8 cellular contexts compared by ENCODE assay signal in genomic region chrX:13078739-13079444, GRCh38. TPM values are rescaled to one million over a fixed set of nuclear protein-coding genes. Genes with fewer than 3 reads are reported as not detected.
DNase-seq lines count a peak whose midpoint lies in the region; ATAC-seq and TF ChIP-seq lines count a peak whose summit lies in the region.

No MANE protein-coding gene starts in this region.

- peak; percentile 66 for ATAC-seq in SK-N-SH treated with all-trans-retinoic acid at 6 μM for 48 hours
- ATAC-seq in foreskin keratinocyte = peak; percentile 41
- ATAC-seq in sciatic nerve = peak; percentile 88
- no peak for ATAC-seq in GM18517 (IDR thresholded peaks at IDR 0.05; ENCODE audit: unreplicated experiment)

- DNase-seq in SIG-M5 treated with dmso at 0.1 percent for 504 hours (lab: John Stamatoyannopoulos, UW; ENCODE audit: unreplicated experiment) (peak; percentile 63), SIG-M5 (lab: John Stamatoyannopoulos, UW) (no peak), foreskin keratinocyte (no peak), sciatic nerve (ENCODE audit: low spot score) (no peak), SW 1271 (lab: John Stamatoyannopoulos, UW) (no peak)
- DNase-seq in activated effector memory CD4-positive, alpha-beta T cell treated with anti-CD3 and anti-CD28 coated beads, Interleukin-2, amount 50 U/mL, for 16 hours = no peak

- H3K4me1 ChIP-seq in foreskin keratinocyte = no peaks in the 10 kb centered on the region

- H3K27me3 ChIP-seq in foreskin keratinocyte = no peaks in the 10 kb centered on the region

- intact Hi-C loops in sciatic nerve (cut with DNase I) = no loop called here

- TF ChIP-seq CTCF in foreskin keratinocyte (conservative IDR thresholded peaks at IDR 0.05) = no peak

- no peak overlapping the region for H3K27ac ChIP-seq in foreskin keratinocyte

TF ChIP-seq in SK-N-SH treated with all-trans-retinoic acid at 6 μM for 48 hours, 23 proteins besides CTCF, POLR2A, EP300 and RAD21:
- TF ChIP-seq ZNF70 (CRISPR knock-in tag; IDR thresholded peaks at IDR 0.05) = no peak
- TF ChIP-seq GLIS3 (CRISPR knock-in tag; IDR thresholded peaks at IDR 0.05) = no peak
- no peak for TF ChIP-seq ESRRG (CRISPR knock-in tag; IDR thresholded peaks at IDR 0.05)
- no peak for TF ChIP-seq OSR1 (CRISPR knock-in tag; IDR thresholded peaks at IDR 0.05)
- no peak for TF ChIP-seq RARB (CRISPR knock-in tag; IDR thresholded peaks at IDR 0.05)
- TF ChIP-seq POU6F1 (CRISPR knock-in tag; IDR thresholded peaks at IDR 0.05; ENCODE audit: borderline replicate concordance, low read depth) = no peak
- TF ChIP-seq TCF4 (CRISPR knock-in tag; IDR thresholded peaks at IDR 0.05; ENCODE audit: borderline replicate concordance) = no peak
- TF ChIP-seq CSRNP3 (CRISPR knock-in tag; IDR thresholded peaks at IDR 0.05) = no peak
- no peak for TF ChIP-seq PATZ1 (CRISPR knock-in tag; IDR thresholded peaks at IDR 0.05; ENCODE audit: borderline replicate concordance)
- no peak for TF ChIP-seq ISL1 (CRISPR knock-in tag; IDR thresholded peaks at IDR 0.05)
- TF ChIP-seq SNAI2 (CRISPR knock-in tag; IDR thresholded peaks at IDR 0.05) = no peak
- TF ChIP-seq ZNF565 (CRISPR knock-in tag; conservative IDR thresholded peaks at IDR 0.05; ENCODE audit: low read depth) = no peak
- no peak for TF ChIP-seq ZFP3 (CRISPR knock-in tag; IDR thresholded peaks at IDR 0.05)
- TF ChIP-seq ARNTL (CRISPR knock-in tag; IDR thresholded peaks at IDR 0.05; ENCODE audit: borderline replicate concordance, low read depth) = no peak
- TF ChIP-seq ZFP30 (CRISPR knock-in tag; IDR thresholded peaks at IDR 0.05) = no peak
- no peak for TF ChIP-seq PPARA (CRISPR knock-in tag; IDR thresholded peaks at IDR 0.05; ENCODE audit: borderline replicate concordance)
- no peak for TF ChIP-seq TOX (CRISPR knock-in tag; IDR thresholded peaks at IDR 0.05; ENCODE audit: borderline replicate concordance)

RNA-seq across cellular contexts. Expression of gene FAM9C, which starts 34.5 kb away (rescaled TPM):
- total RNA-seq in foreskin keratinocyte = not detected in 2 replicates
- not detected in 2 replicates for polyA plus RNA-seq in foreskin keratinocyte
- total RNA-seq in sciatic nerve = not detected
